ENCODE assay signal across 11 cellular contexts in the genomic region with DNA sequence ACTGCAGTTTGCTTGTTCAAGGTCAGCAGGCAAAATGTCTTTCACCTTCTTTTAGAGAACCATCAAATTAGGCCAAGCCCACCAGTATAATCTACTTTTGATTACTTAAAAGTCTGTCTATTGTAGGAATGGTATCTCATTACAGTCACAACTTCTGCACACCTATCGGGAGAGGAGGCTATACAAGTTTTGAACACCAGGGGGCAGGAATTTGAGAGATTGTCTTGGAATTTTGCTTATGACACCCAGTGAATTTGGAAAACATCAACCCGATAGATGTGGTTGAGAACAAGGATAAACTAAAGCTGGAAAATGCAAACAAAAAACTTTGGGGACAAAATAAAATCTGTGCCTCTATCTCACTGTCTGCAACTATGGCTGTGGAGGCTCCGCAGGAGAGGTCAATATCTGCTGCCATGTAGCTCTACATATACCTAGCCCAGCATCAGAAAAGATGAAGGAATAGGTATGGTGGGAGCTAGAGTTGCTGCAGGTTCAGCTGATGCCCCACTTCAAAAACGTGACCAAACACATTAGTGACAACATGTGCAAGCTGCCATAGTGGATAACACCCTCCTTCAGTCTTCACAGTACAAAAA.
DNase-seq lines count a peak whose midpoint lies in the region; ATAC-seq and TF ChIP-seq lines count a peak whose summit lies in the region.
"Had no signal": no experiment of that assay in that cellular context is flagged by ENCODE, and none has a peak within 500 bp of the region (broad histone marks: within the 10 kb centered on the region; RNA-seq: fewer than 3 reads in every experiment).

No MANE protein-coding gene starts in this region.

- in situ Hi-C loops in Panc1 (cut with HindIII; ENCODE audit: low pct_unique_long_range_greater_than_20kb, low sequenced_read_pairs), result no loop called here

- H3K9me3 ChIP-seq in A673 (ENCODE audit: low read depth, low read length, poor library complexity, severe bottlenecking), result no peaks in the 10 kb centered on the region
- no peaks in the 10 kb centered on the region for H3K9me3 ChIP-seq in Panc1 (ENCODE audit: control insufficient read depth, insufficient read depth, low read depth, low read length)
- no peaks in the 10 kb centered on the region for H3K9me3 ChIP-seq in left ventricle myocardium inferior (replicated peaks)

- ATAC-seq in Panc1 (no peak), GM18870 (IDR thresholded peaks at IDR 0.05; ENCODE audit: unreplicated experiment) (no peak)
- ATAC-seq: activated naive CD8-positive, alpha-beta T cell treated with anti-CD3 and anti-CD28 coated beads, Interleukin-2, amount 50 U/mL, for 24 hours had no signal

- H3K27ac ChIP-seq in A673 (ENCODE audit: low read depth, low read length, poor library complexity, severe bottlenecking) (no peak overlapping the region), Panc1 (ENCODE audit: low read length) (no peak overlapping the region), left ventricle myocardium inferior (replicated peaks) (no peak overlapping the region)

- no peaks in the 10 kb centered on the region for H3K27me3 ChIP-seq in A673 (replicated peaks; ENCODE audit: insufficient read depth, low read depth, low read length, poor library complexity)
- no peaks in the 10 kb centered on the region for H3K27me3 ChIP-seq in H7 (ENCODE audit: control insufficient read depth, insufficient read depth, low read length)
- no peaks in the 10 kb centered on the region for H3K27me3 ChIP-seq in Panc1 (ENCODE audit: control insufficient read depth, insufficient read depth, low read length)
- H3K27me3 ChIP-seq in left ventricle myocardium inferior (ENCODE audit: low read depth), result no peaks in the 10 kb centered on the region

- H3K36me3 ChIP-seq in A673 (ENCODE audit: insufficient read depth, low read length, poor library complexity, severe bottlenecking) (no peaks in the 10 kb centered on the region), H7 (replicated peaks; ENCODE audit: control insufficient read depth, insufficient read depth, low read length) (no peaks in the 10 kb centered on the region), Panc1 (ENCODE audit: control insufficient read depth, insufficient read depth, low read length) (no peaks in the 10 kb centered on the region), left ventricle myocardium inferior (no peaks in the 10 kb centered on the region)

- no peaks in the 10 kb centered on the region for H3K4me1 ChIP-seq in A673 (ENCODE audit: insufficient read depth, low read length, poor library complexity, severe bottlenecking)
- H3K4me1 ChIP-seq in Panc1 (ENCODE audit: control insufficient read depth, insufficient read depth, low read length), result no peaks in the 10 kb centered on the region
- H3K4me1 ChIP-seq in left ventricle myocardium inferior, result no peaks in the 10 kb centered on the region

- intact Hi-C loops in A673 (cut with micrococcal nuclease; ENCODE audit: unreplicated experiment), result loop anchor here (2.0 to 10.0 kb wide), 2 partner anchors 145 to 233 kb away; no protein-coding TSS in a partner anchor
- intact Hi-C loops in Panc1 (cut with micrococcal nuclease; ENCODE audit: unreplicated experiment), result no loop called here
- intact Hi-C loops in left ventricle myocardium inferior (cut with micrococcal nuclease), result no loop called here

- H3K4me3 ChIP-seq in A673 (ENCODE audit: low read depth, low read length, poor library complexity, severe bottlenecking) (no peak overlapping the region), H7 (ENCODE audit: insufficient read depth, low read depth, low read length) (no peak overlapping the region), Panc1 (ENCODE audit: low read depth in 2 of 2, low read length in 2 of 2) (no peak overlapping the region), left ventricle myocardium inferior (no peak overlapping the region)

- CTCF ChIA-PET in A673 (lab: Charles Lee), result interaction anchor here (1.3 kb wide), 1 partner anchor 347 kb away, joined by 3 read pairs; no protein-coding TSS in a partner anchor
- CTCF ChIA-PET in Panc1 (lab: Charles Lee), result no interaction called here

- TF ChIP-seq CTCF in A673 (conservative IDR thresholded peaks at IDR 0.05; ENCODE audit: low read depth, low read length), result peak; percentile 69
- peak; percentile 12 for TF ChIP-seq CTCF in Panc1 (IDR thresholded peaks at IDR 0.05)
- TF ChIP-seq CTCF in left ventricle myocardium inferior (IDR thresholded peaks at IDR 0.05; ENCODE audit: borderline replicate concordance), result no peak

- POLR2A ChIA-PET in A673 (lab: Charles Lee; ENCODE audit: low non-redundant PET), result no interaction called here
- POLR2A ChIA-PET in Panc1 (lab: Charles Lee), result no interaction called here

- DNase-seq in A673 (ENCODE audit: low spot score) (peak; percentile 51), H7 (peak; percentile 0), Panc1 (ENCODE audit: low read depth, low spot score) (no peak), iPS DF 4.7 (ENCODE audit: extremely low read depth, low spot score) (peak; percentile 7), left ventricle myocardium inferior (no peak), 8988T (no peak), NCI-H2196 (lab: John Stamatoyannopoulos, UW; ENCODE audit: unreplicated experiment) (no peak)
- DNase-seq: activated naive CD8-positive, alpha-beta T cell treated with anti-CD3 and anti-CD28 coated beads, Interleukin-2, amount 50 U/mL, for 24 hours; C1 segment of cervical spinal cord; NCI-H446 had no signal

- BruUV-seq in A673 (replicated peaks; lab: Mats Ljungman, UMichigan) (no TSS peak), Panc1 (replicated peaks; lab: Mats Ljungman, UMichigan) (no TSS peak)

Comparison
In these comparisons a context has a peak if more than half of its experiments do, and no peak if none do; other contexts are left out.
1. DNase-seq: peak in A673 (single experiment), H7 (single experiment) and iPS DF 4.7 (single experiment); none in Panc1 (single experiment), left ventricle myocardium inferior (single experiment), 8988T (single experiment) and NCI-H2196 (single experiment).